8 cellular contexts compared by ENCODE assay signal in genomic region chr17:79008666-79009387, GRCh38. TPM values are rescaled to one million over a fixed set of nuclear protein-coding genes. Genes with fewer than 3 reads are reported as not detected.
DNase-seq lines count a peak whose midpoint lies in the region; ATAC-seq, FAIRE-seq and TF ChIP-seq lines count a peak whose summit lies in the region.

No MANE protein-coding gene starts in this region.

- H3F3A ChIP-seq in DOHH2 (ENCODE audit: control insufficient read depth, insufficient read depth): no peaks in the 10 kb centered on the region

- H3K27ac ChIP-seq in DOHH2 (ENCODE audit: low read depth, low read length) (no peak overlapping the region), Panc1 (ENCODE audit: low read length) (peak overlapping the region; percentile 96), fibroblast of lung (ENCODE audit: insufficient read depth, low read length) (peak overlapping the region; percentile 84), pancreas (peak overlapping the region; percentile 52 to 81 (median 78))

- ATAC-seq in Panc1 (no peak), pancreas (no peak), GM21360 (IDR thresholded peaks at IDR 0.05; ENCODE audit: unreplicated experiment) (no peak)

- intact Hi-C loops in Panc1 (cut with micrococcal nuclease; ENCODE audit: unreplicated experiment) (no loop called here), pancreas (cut with DNase I) (no loop called here), posterior vena cava (cut with DNase I) (no loop called here)

- H3K9me3 ChIP-seq in DOHH2 (ENCODE audit: control insufficient read depth, insufficient read depth, low read length): peaks cover 1% of the 10 kb centered on the region; the same call in 1 of the 2 replicates
- no peaks in the 10 kb centered on the region for H3K9me3 ChIP-seq in Panc1 (ENCODE audit: control insufficient read depth, insufficient read depth, low read depth, low read length)
- no peaks in the 10 kb centered on the region for H3K9me3 ChIP-seq in fibroblast of lung (ENCODE audit: control insufficient read depth, insufficient read depth, low read depth, low read length)
- no peaks in the 10 kb centered on the region for H3K9me3 ChIP-seq in pancreas

- no peak for DNase-seq in Panc1 (ENCODE audit: low read depth, low spot score)
- DNase-seq in fibroblast of lung (ENCODE audit: low read depth in 2 of 2): no peak
- DNase-seq in pancreas: peak in 2 of 6 donors; percentile 18 to 43
- no peak for DNase-seq in NK-92 (lab: John Stamatoyannopoulos, UW; ENCODE audit: unreplicated experiment)
- DNase-seq in HCEC 1CT: no peak
- no peak for DNase-seq in posterior vena cava (ENCODE audit: low spot score)

- H3K4me3 ChIP-seq in DOHH2 (ENCODE audit: low read length): peak overlapping the region; percentile 76
- H3K4me3 ChIP-seq in Panc1 (ENCODE audit: low read depth in 2 of 2, low read length in 2 of 2): peak overlapping the region; percentile 88 to 99
- H3K4me3 ChIP-seq in fibroblast of lung (replicated peaks in 1 of 4; ENCODE audit: control extremely low read depth in 1 of 4, insufficient read depth in 1 of 4, low read depth in 3 of 4, low read length in 4 of 4): peak overlapping the region; percentile 46 to 96 (median 92)
- peak overlapping the region; percentile 72 to 79 (median 73) for H3K4me3 ChIP-seq in pancreas

- CTCF ChIA-PET in Panc1 (lab: Charles Lee): interaction anchor here (0.5 to 1.2 kb wide), 3 partner anchors 14 to 268 kb away, joined by 3 to 5 read pairs (median 3); no protein-coding TSS in a partner anchor

- H4K20me1 ChIP-seq in DOHH2 (ENCODE audit: control insufficient read depth, insufficient read depth, low read depth, low read length) (peaks cover 6% of the 10 kb centered on the region), fibroblast of lung (ENCODE audit: control insufficient read depth, extremely low read depth, insufficient read depth, low read length) (no peaks in the 10 kb centered on the region)

- H3K27me3 ChIP-seq in DOHH2 (ENCODE audit: control insufficient read depth, low read length) (peaks cover 5% of the 10 kb centered on the region), Panc1 (ENCODE audit: control insufficient read depth, insufficient read depth, low read length) (no peaks in the 10 kb centered on the region), fibroblast of lung (ENCODE audit: control insufficient read depth, insufficient read depth, low read length) (no peaks in the 10 kb centered on the region), pancreas (no peaks in the 10 kb centered on the region)

- no peak for FAIRE-seq in pancreas (lab: Jason Lieb, UNC)

- 23 to 24% methylated on average over 7 of the region's 7 CpGs for WGBS in pancreas, 2 donors

- TF ChIP-seq CTCF in DOHH2 (IDR thresholded peaks at IDR 0.05; ENCODE audit: low read depth, low read length, poor library complexity, severe bottlenecking): no peak
- TF ChIP-seq CTCF in Panc1 (IDR thresholded peaks at IDR 0.05): no peak
- no peak for TF ChIP-seq CTCF in fibroblast of lung (conservative IDR thresholded peaks at IDR 0.05 in 1 of 2, IDR thresholded peaks at IDR 0.05 in 1 of 2; ENCODE audit: low read depth in 1 of 2, low read length in 2 of 2)
- TF ChIP-seq CTCF in pancreas (IDR thresholded peaks at IDR 0.05): no peak

- peaks cover 7% of the 10 kb centered on the region for H3K36me3 ChIP-seq in DOHH2 (ENCODE audit: control insufficient read depth, low read length)
- peaks cover 9% of the 10 kb centered on the region; the same call in 1 of the 2 replicates for H3K36me3 ChIP-seq in Panc1 (ENCODE audit: control insufficient read depth, insufficient read depth, low read length)
- H3K36me3 ChIP-seq in fibroblast of lung (ENCODE audit: control insufficient read depth, insufficient read depth, low read length): no peaks in the 10 kb centered on the region
- no peaks in the 10 kb centered on the region for H3K36me3 ChIP-seq in pancreas

- BruUV-seq in Panc1 (replicated peaks; lab: Mats Ljungman, UMichigan): no TSS peak

- H2AFZ ChIP-seq in fibroblast of lung (ENCODE audit: low read length): no peak overlapping the region

- in situ Hi-C loops in Panc1 (cut with HindIII; ENCODE audit: low pct_unique_long_range_greater_than_20kb, low sequenced_read_pairs): no loop called here

- POLR2A ChIA-PET in Panc1 (lab: Charles Lee): interaction anchor here (0.6 to 0.7 kb wide), 2 partner anchors 31 to 32 kb away, joined by 3 to 4 read pairs; no protein-coding TSS in a partner anchor

- H3K9me2 ChIP-seq in DOHH2 (replicated peaks; ENCODE audit: control insufficient read depth, low read length): no peaks in the 10 kb centered on the region

- H3K4me1 ChIP-seq in DOHH2 (ENCODE audit: control insufficient read depth, low read length) (peaks cover 18% of the 10 kb centered on the region), Panc1 (ENCODE audit: control insufficient read depth, insufficient read depth, low read length) (peaks cover 40% of the 10 kb centered on the region), fibroblast of lung (ENCODE audit: control insufficient read depth, extremely low read depth, insufficient read depth, low read length) (peaks cover 5% of the 10 kb centered on the region), pancreas (peaks cover 9 to 28% (median 11%) of the 10 kb centered on the region in 3 donors)

- H3K79me2 ChIP-seq in DOHH2 (ENCODE audit: control insufficient read depth, low read length) (peaks cover 45% of the 10 kb centered on the region), fibroblast of lung (ENCODE audit: control insufficient read depth, insufficient read depth, low read length) (peaks cover 44% of the 10 kb centered on the region)

- H3K4me2 ChIP-seq in DOHH2 (ENCODE audit: low read length) (peak overlapping the region; percentile 77), fibroblast of lung (ENCODE audit: extremely low read depth, insufficient read depth, low read length) (peak overlapping the region; percentile 77)

- H3K9ac ChIP-seq in fibroblast of lung (ENCODE audit: insufficient read depth, low read length): peak overlapping the region; percentile 94

RNA-seq across cellular contexts. Expression of gene CANT1, which starts 0.7 kb away (rescaled TPM):
- 160 TPM for total RNA-seq in Panc1 (2021; ENCODE audit: unreplicated experiment)
- polyA plus RNA-seq in Panc1 (2012; ENCODE audit: insufficient read length): 162 TPM
- total RNA-seq in fibroblast of lung: 36.2 and 46.6 TPM in 2 replicates
- 39.9 and 61.7 TPM in 2 replicates for polyA plus RNA-seq in fibroblast of lung
- 39.8 and 57.6 TPM in 2 replicates for polyA plus RNA-seq in fibroblast of lung (2012)
- 50.1 and 68.5 TPM in 2 replicates for polyA minus RNA-seq in fibroblast of lung (ENCODE audit: low replicate concordance)
- total RNA-seq in pancreas: 10 to 100 TPM; 20.7 to 45.0 (median 29.3) TPM
- 10 to 100 TPM in 1 of 2 donors, 1 to 10 TPM in 1; 7.4 to 10.7 TPM for polyA plus RNA-seq in pancreas
- 10 to 100 TPM; 29.5 to 34.7 TPM for total RNA-seq in posterior vena cava

RNA-seq across cellular contexts. Expression of gene C1QTNF1, which starts 15.1 kb away (rescaled TPM):
- total RNA-seq in Panc1 (2021; ENCODE audit: unreplicated experiment): 1.5 TPM
- 1.1 TPM for polyA plus RNA-seq in Panc1 (2012; ENCODE audit: insufficient read length)
- 32.4 and 45.2 TPM in 2 replicates for total RNA-seq in fibroblast of lung
- polyA plus RNA-seq in fibroblast of lung: 15.0 and 15.7 TPM in 2 replicates
- polyA plus RNA-seq in fibroblast of lung (2012): 25.1 and 27.7 TPM in 2 replicates
- polyA minus RNA-seq in fibroblast of lung (ENCODE audit: low replicate concordance): 24.6 and 29.0 TPM in 2 replicates
- total RNA-seq in pancreas: 10 to 100 TPM in 2 of 6 donors, 1 to 10 TPM in 4; 5.3 to 17.9 (median 6.7) TPM
- polyA plus RNA-seq in pancreas: 10 to 100 TPM in 1 of 2 donors, 1 to 10 TPM in 1; 9.4 to 31.2 TPM
- total RNA-seq in posterior vena cava: 100 to 1,000 TPM; 172 to 261 TPM

RNA-seq across cellular contexts. Expression of gene LGALS3BP, which starts 29.1 kb away (rescaled TPM):
- 361 TPM for total RNA-seq in Panc1 (2021; ENCODE audit: unreplicated experiment)
- polyA plus RNA-seq in Panc1 (2012; ENCODE audit: insufficient read length): 472 TPM
- total RNA-seq in fibroblast of lung: 320 and 387 TPM in 2 replicates
- polyA plus RNA-seq in fibroblast of lung: 93.2 and 128 TPM in 2 replicates
- 160 and 278 TPM in 2 replicates for polyA plus RNA-seq in fibroblast of lung (2012)
- polyA minus RNA-seq in fibroblast of lung (ENCODE audit: low replicate concordance): 166 and 363 TPM in 2 replicates
- total RNA-seq in pancreas: 100 to 1,000 TPM in 2 of 6 donors, 10 to 100 TPM in 4; 35.3 to 169 (median 71.4) TPM
- 100 to 1,000 TPM in 1 of 2 donors, 10 to 100 TPM in 1; 80.1 to 102 TPM for polyA plus RNA-seq in pancreas
- total RNA-seq in posterior vena cava: 100 to 1,000 TPM; 103 to 163 TPM
